ENCODE assay signal across 26 cellular contexts in the genomic region with DNA sequence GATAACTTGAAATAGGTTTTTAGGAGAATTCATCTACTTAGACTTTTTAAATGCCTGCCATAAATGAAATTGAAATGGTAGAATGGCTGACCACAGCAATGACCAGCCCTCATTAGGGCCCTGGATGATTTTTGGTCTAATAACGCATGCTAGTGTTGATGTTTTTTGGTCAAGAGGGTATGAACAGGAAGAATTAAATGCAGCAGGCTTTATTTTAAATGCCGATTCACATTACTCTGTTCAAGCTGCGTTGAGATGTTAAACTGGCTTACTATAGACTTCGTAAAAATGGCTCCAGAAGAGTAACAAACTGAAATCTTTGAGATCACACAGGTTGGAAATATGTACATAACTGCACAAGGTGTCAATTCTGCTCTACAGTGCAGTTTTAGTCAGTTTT.
"Had no signal": no experiment of that assay in that cellular context is flagged by ENCODE, and none has a peak within 500 bp of the region (broad histone marks: within the 10 kb centered on the region; RNA-seq: fewer than 3 reads in every experiment).

No MANE protein-coding gene starts in this region.

- H3K4me3 ChIP-seq: body of pancreas, left ventricle myocardium inferior, prostate gland, right atrium auricular region, skin epidermis, suprapubic skin, transverse colon, vagina had no signal

- H3K27me3 Mint-ChIP-seq: activated naive CD8-positive, alpha-beta T cell treated with anti-CD3 and anti-CD28 coated beads, Interleukin-2, amount 10 ng/mL, durations not matched to agents 7 days and 5 days; stimulated activated naive CD8-positive, alpha-beta T cell treated with anti-CD3 and anti-CD28 coated beads, Interleukin-15, Interleukin-2, amounts not matched to agents 100 ng/mL and 50 ng/mL, for 24 hours had no signal

- H3K27ac Mint-ChIP-seq: activated CD8-positive, alpha-beta T cell treated with anti-CD3 and anti-CD28 coated beads, Interleukin-2, amount 10 ng/mL, durations not matched to agents 7 days and 5 days; activated naive CD8-positive, alpha-beta T cell treated with anti-CD3 and anti-CD28 coated beads, Interleukin-2, amount 10 ng/mL, durations not matched to agents 7 days and 5 days; stimulated activated naive CD8-positive, alpha-beta T cell treated with anti-CD3 and anti-CD28 coated beads, Interleukin-15, Interleukin-2, amounts not matched to agents 100 ng/mL and 50 ng/mL, for 24 hours; T-helper 2 cell treated with Interferon-gamma antibody and Interleukin-4, amounts not matched to agents 5 μg/mL and 100 μg/mL, for 36 hours had no signal

- ATAC-seq: activated CD8-positive, alpha-beta T cell treated with anti-CD3 and anti-CD28 coated beads, Interleukin-2, amount 10 ng/mL, durations not matched to agents 7 days and 5 days; body of pancreas had no signal

- H3K27me3 ChIP-seq: body of pancreas, right atrium auricular region, suprapubic skin, transverse colon, vagina had no signal

- H3K9me3 ChIP-seq: body of pancreas, left ventricle myocardium inferior, prostate gland, right atrium auricular region, suprapubic skin, transverse colon, vagina had no signal

- FAIRE-seq: endometrium, TTC549 had no signal

- H3K27ac ChIP-seq: body of pancreas, left ventricle myocardium inferior, prostate gland, right atrium auricular region, skin epidermis, suprapubic skin, transverse colon, vagina had no signal

- H3K4me1 ChIP-seq: body of pancreas, prostate gland, suprapubic skin had no signal

- H3K4me1 Mint-ChIP-seq: neural crest cell had no signal

- H3K4me3 Mint-ChIP-seq: activated CD8-positive, alpha-beta T cell treated with anti-CD3 and anti-CD28 coated beads, Interleukin-2, amount 10 ng/mL, durations not matched to agents 7 days and 5 days; activated naive CD8-positive, alpha-beta T cell treated with anti-CD3 and anti-CD28 coated beads, Interleukin-2, amount 10 ng/mL, durations not matched to agents 7 days and 5 days; neural crest cell; stimulated activated naive CD8-positive, alpha-beta T cell treated with anti-CD3 and anti-CD28 coated beads, Interleukin-15, Interleukin-2, amounts not matched to agents 100 ng/mL and 50 ng/mL, for 24 hours; T-helper 2 cell treated with Interferon-gamma antibody and Interleukin-4, amounts not matched to agents 5 μg/mL and 100 μg/mL, for 36 hours had no signal

- H3K9me3 Mint-ChIP-seq: activated naive CD8-positive, alpha-beta T cell treated with anti-CD3 and anti-CD28 coated beads, Interleukin-2, amount 10 ng/mL, durations not matched to agents 7 days and 5 days; stimulated activated naive CD8-positive, alpha-beta T cell treated with anti-CD3 and anti-CD28 coated beads, Interleukin-15, Interleukin-2, amounts not matched to agents 100 ng/mL and 50 ng/mL, for 24 hours; T-helper 2 cell treated with Interferon-gamma antibody and Interleukin-4, amounts not matched to agents 5 μg/mL and 100 μg/mL, for 36 hours had no signal

- DNase-seq: activated CD4-positive, alpha-beta T cell treated with anti-CD3 and anti-CD28 coated beads for 4 hours; activated CD8-positive, alpha-beta T cell treated with anti-CD3 and anti-CD28 coated beads, Interleukin-2, amount 10 ng/mL, durations not matched to agents 7 days and 5 days; activated effector memory CD4-positive, alpha-beta T cell treated with Interleukin-2 at 50 U/mL for 16 hours; activated naive CD8-positive, alpha-beta T cell treated with anti-CD3 and anti-CD28 coated beads, Interleukin-2, amount 10 ng/mL, durations not matched to agents 7 days and 5 days; activated T-cell treated with anti-CD3 and anti-CD28 coated beads, Interleukin-2, amount 50 U/mL, for 48 hours; body of pancreas; cerebellar nuclear complex; cortex of kidney; erythroblast; foreskin melanocyte; glutamatergic neuron; hypothalamus; islet precursor cell; left ventricle myocardium inferior; mammary epithelial cell; transverse colon had no signal
